Comparison of ENCODE assay signal across 1 cellular context in genomic region chr17:40153603-40154238, GRCh38.
A peak's percentile ranks its signal among the peaks of the same experiment; 100 is the strongest.
TF ChIP-seq lines count a peak whose summit lies in the region.

No MANE protein-coding gene starts in this region.

TF ChIP-seq in K562, 482 proteins besides CTCF, POLR2A, EP300 and RAD21:
- TF ChIP-seq ZNF589 (CRISPR knock-in tag; IDR thresholded peaks at IDR 0.05; ENCODE audit: low read depth) (0 out of 2 replicates have a peak, but pooled peaks have one; percentile 69), CUX1 (CRISPR knock-in tag; IDR thresholded peaks at IDR 0.05) (0 out of 2 replicates have a peak, but pooled peaks have one; percentile 22), COPS2 (conservative IDR thresholded peaks at IDR 0.05) (no peak), GTF2E2 (tag; IDR thresholded peaks at IDR 0.05) (no peak), MED1 (CRISPR knock-in tag; IDR thresholded peaks at IDR 0.05; ENCODE audit: borderline replicate concordance) (no peak), ATF1 (CRISPR knock-in tag; IDR thresholded peaks at IDR 0.05) (no peak), ATF1 (tag; IDR thresholded peaks at IDR 0.05) (0 out of 2 replicates have a peak, but pooled peaks have one; percentile 15), ZNF592 (IDR thresholded peaks at IDR 0.05) (peak; percentile 47; the same call in 1 of the 2 replicates), BACH1 (tag; IDR thresholded peaks at IDR 0.05) (0 out of 2 replicates have a peak, but pooled peaks have one; percentile 49), BRD4 (IDR thresholded peaks at IDR 0.05) (peak; percentile 55; the same call in 1 of the 2 replicates), DMBX1 (CRISPR knock-in tag; IDR thresholded peaks at IDR 0.05; ENCODE audit: borderline replicate concordance) (0 out of 2 replicates have a peak, but pooled peaks have one; percentile 30), ZNF239 (CRISPR knock-in tag; IDR thresholded peaks at IDR 0.05) (0 out of 2 replicates have a peak, but pooled peaks have one; percentile 39), RHOXF2B (CRISPR knock-in tag; conservative IDR thresholded peaks at IDR 0.05) (no peak), BRD9 (IDR thresholded peaks at IDR 0.05; ENCODE audit: low read depth, partially characterized antibody) (peak; percentile 12), MYNN (IDR thresholded peaks at IDR 0.05) (no peak), MYNN (CRISPR knock-in tag; IDR thresholded peaks at IDR 0.05) (no peak), MYC (IDR thresholded peaks at IDR 0.05; ENCODE audit: low read depth, low read length) (no peak), MYC (CRISPR knock-in tag; IDR thresholded peaks at IDR 0.05; ENCODE audit: borderline replicate concordance, low read depth) (peak; percentile 26; the same call in 1 of the 2 replicates), ZNF766 (CRISPR knock-in tag; conservative IDR thresholded peaks at IDR 0.05) (0 out of 2 replicates have a peak, but pooled peaks have one; percentile 32), ZBTB9 (CRISPR knock-in tag; IDR thresholded peaks at IDR 0.05) (no peak), ZNF175 (CRISPR knock-in tag; IDR thresholded peaks at IDR 0.05; ENCODE audit: low read depth) (0 out of 2 replicates have a peak, but pooled peaks have one; percentile 49), NR4A1 (CRISPR knock-in tag; IDR thresholded peaks at IDR 0.05) (no peak), NR4A1 (tag; IDR thresholded peaks at IDR 0.05) (peak; percentile 30; the same call in 1 of the 2 replicates), ZNF57 (CRISPR knock-in tag; IDR thresholded peaks at IDR 0.05) (no peak), ETS2 (tag; IDR thresholded peaks at IDR 0.05; ENCODE audit: borderline replicate concordance, poor library complexity, severe bottlenecking) (no peak)
TF ChIP-seq in K562: peak in this region for 13.
